Comparison of ENCODE assay signal across 17 cellular contexts in the genomic region with DNA sequence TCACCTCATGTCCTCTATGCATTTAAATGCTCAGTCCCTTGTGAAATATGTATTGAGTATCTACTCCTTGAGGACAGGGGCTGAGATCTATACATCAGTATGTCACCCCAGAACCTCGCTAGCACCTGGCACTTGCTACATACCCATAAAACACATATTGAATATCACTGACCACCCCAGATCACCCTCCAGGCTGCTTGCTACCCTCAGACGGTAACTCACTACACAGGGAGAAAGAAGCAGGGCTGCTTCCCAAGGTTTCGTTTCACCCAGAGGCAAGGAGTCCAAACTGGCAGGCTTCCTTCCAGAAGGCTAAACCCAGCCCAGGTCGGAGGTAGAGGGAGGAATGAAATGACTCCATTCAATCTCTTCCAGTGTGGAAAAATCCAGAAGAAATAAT. TPM values are rescaled to one million over a fixed set of nuclear protein-coding genes. Genes with fewer than 3 reads are reported as not detected.
DNase-seq lines count a peak whose midpoint lies in the region; ATAC-seq and TF ChIP-seq lines count a peak whose summit lies in the region.
"Had no signal": no experiment of that assay in that cellular context is flagged by ENCODE, and none has a peak within 500 bp of the region (broad histone marks: within the 10 kb centered on the region; RNA-seq: fewer than 3 reads in every experiment).

No MANE protein-coding gene starts in this region.

- H3K27me3 ChIP-seq in heart right ventricle (no peaks in the 10 kb centered on the region), gastroesophageal sphincter (no peaks in the 10 kb centered on the region)

- 65 to 72% methylated on average over 4 of the region's 4 CpGs for WGBS in heart right ventricle, 2 donors
- 41 to 51% methylated on average over 3 to 4 of the region's 4 CpGs for WGBS in gastroesophageal sphincter (ENCODE audit: low coverage in 1 of 2), 2 donors

- no peaks in the 10 kb centered on the region for H3K9me3 Mint-ChIP-seq in osteocyte (ENCODE audit: unreplicated experiment)

- H3K36me3 Mint-ChIP-seq in osteocyte (ENCODE audit: unreplicated experiment): no peaks in the 10 kb centered on the region

- no peak for TF ChIP-seq EP300 in gastroesophageal sphincter (IDR thresholded peaks at IDR 0.05)

- peak overlapping the region in 7 of 10 donors; percentile 53 to 88 (median 79) for H3K27ac ChIP-seq in heart right ventricle
- H3K27ac ChIP-seq in gastroesophageal sphincter: peak overlapping the region in 3 of 4 donors; percentile 0 to 51 (median 18)
- H3K27ac ChIP-seq: A549, C4-2B, KMS-11 had no signal

- TF ChIP-seq POLR2A in gastroesophageal sphincter (IDR thresholded peaks at IDR 0.05): no peak

- H3K9me3 ChIP-seq in heart right ventricle (no peaks in the 10 kb centered on the region), gastroesophageal sphincter (no peaks in the 10 kb centered on the region)
- H3K9me3 ChIP-seq: A549 had no signal

- intact Hi-C loops in heart right ventricle (cut with DNase I): loop anchor here in 1 of 10 donors (10.0 kb wide), 1 partner anchor 974 kb away; a partner anchor contains a TSS
- intact Hi-C loops in cardiac septum (cut with DNase I): no loop called here

- ATAC-seq in heart right ventricle: no peak
- ATAC-seq in gastroesophageal sphincter: no peak
- no peak for ATAC-seq in HG02759 (IDR thresholded peaks at IDR 0.05; ENCODE audit: unreplicated experiment)
- ATAC-seq: A549, HepG2, Panc1 had no signal

- no peak overlapping the region for H3K4me3 ChIP-seq in heart right ventricle
- H3K4me3 ChIP-seq in gastroesophageal sphincter: no peak overlapping the region
- H3K4me3 ChIP-seq: A549 had no signal

- peaks cover 6% of the 10 kb centered on the region for H3K4me1 Mint-ChIP-seq in osteocyte (ENCODE audit: unreplicated experiment)

- H3K36me3 ChIP-seq in heart right ventricle: peaks cover 0 to 30% (median 10%) of the 10 kb centered on the region in 9 donors
- peaks cover 0 to 19% of the 10 kb centered on the region in 2 donors for H3K36me3 ChIP-seq in gastroesophageal sphincter

- H3K4me3 Mint-ChIP-seq in osteocyte (ENCODE audit: unreplicated experiment): no peak overlapping the region

- TF ChIP-seq CTCF in heart right ventricle (IDR thresholded peaks at IDR 0.05): no peak
- no peak for TF ChIP-seq CTCF in gastroesophageal sphincter (IDR thresholded peaks at IDR 0.05)
- no peak for TF ChIP-seq CTCF in osteocyte (IDR thresholded peaks at IDR 0.05)

- no peak for DNase-seq in heart right ventricle
- no peak for DNase-seq in cardiac septum (ENCODE audit: low spot score)
- DNase-seq in osteocyte (ENCODE audit: extremely low spot score, unreplicated experiment): peak; percentile 63
- no peak for DNase-seq in activated naive CD4-positive, alpha-beta T cell treated with anti-CD3 and anti-CD28 coated beads, Interleukin-2, amount 50 U/mL, for 16 hours
- no peak for DNase-seq in NK-92 treated with Interleukin-12 subunit alpha and Interleukin-12 subunit beta, amount 100 ng/mL, for 24 hours (lab: John Stamatoyannopoulos, UW)
- DNase-seq: DMS153, NCI-H1092, NCI-H1694, NCI-H446 treated with DMSO at 0.1 percent for 48 hours, NCI-H774 had no signal

- no peak overlapping the region for H3K27ac Mint-ChIP-seq in osteocyte (ENCODE audit: unreplicated experiment)

- H3K4me1 ChIP-seq in heart right ventricle (peaks cover 30 to 94% (median 74%) of the 10 kb centered on the region in 9 donors), gastroesophageal sphincter (peaks cover 0 to 78% (median 36%) of the 10 kb centered on the region in 3 donors)

- no peaks in the 10 kb centered on the region for H3K27me3 Mint-ChIP-seq in osteocyte (ENCODE audit: unreplicated experiment)

RNA-seq across cellular contexts. Expression of a gene that starts 8.5 kb away (rescaled TPM):
- total RNA-seq in heart right ventricle (10 to 100 TPM in 9 of 10 donors, 1 to 10 TPM in 1; 8.7 to 34.6 (median 14.8) TPM), cardiac septum (13.7 TPM), gastroesophageal sphincter (10 to 100 TPM in 1 of 4 donors, 1 to 10 TPM in 3; 7.2 to 12.8 (median 8.8) TPM), osteocyte (5.5 and 6.2 TPM in 2 replicates)
- polyA plus RNA-seq in heart right ventricle: 1 to 10 TPM; 6.8 to 9.9 TPM

RNA-seq across cellular contexts. Expression of a gene that starts 25.0 kb away (rescaled TPM):
- total RNA-seq in heart right ventricle (1 to 10 TPM; 5.0 to 10.0 (median 6.5) TPM), cardiac septum (7.6 TPM), gastroesophageal sphincter (10 to 100 TPM; 11.6 to 24.4 (median 14.8) TPM), osteocyte (13.1 and 14.0 TPM in 2 replicates)
- 1 to 10 TPM; 4.0 to 4.1 TPM for polyA plus RNA-seq in heart right ventricle
